ENCODE assay signal across 15 cellular contexts in genomic region chr15:93126496-93127083, GRCh38. TPM values are rescaled to one million over a fixed set of nuclear protein-coding genes. Genes with fewer than 3 reads are reported as not detected.
"Had no signal": no experiment of that assay in that cellular context is flagged by ENCODE, and none has a peak within 500 bp of the region (broad histone marks: within the 10 kb centered on the region; RNA-seq: fewer than 3 reads in every experiment).

No MANE protein-coding gene starts in this region.

- H2AFZ ChIP-seq: hepatocyte had no signal

- DNase-seq: activated CD4-positive, alpha-beta memory T cell treated with anti-CD3 and anti-CD28 coated beads, Interleukin-2, amount 10 ng/mL, durations not matched to agents 7 days and 5 days; activated CD4-positive, alpha-beta T cell treated with anti-CD3 and anti-CD28 coated beads for 36 hours; activated CD8-positive, alpha-beta memory T cell treated with anti-CD3 and anti-CD28 coated beads, Interleukin-2, amount 50 U/mL, for 4 hours; activated naive CD4-positive, alpha-beta T cell; activated T-cell treated with anti-CD3 and anti-CD28 coated beads, Interleukin-2, amount 50 U/mL, for 72 hours; caudate nucleus; colonic mucosa; naive thymus-derived CD8-positive, alpha-beta T cell; T-cell; T1000 had no signal

- H3K4me2 ChIP-seq: hepatocyte, smooth muscle cell had no signal

- H3K27me3 ChIP-seq: colonic mucosa, hepatocyte had no signal

- ATAC-seq: activated CD4-positive, alpha-beta T cell treated with anti-CD3 and anti-CD28 coated beads for 36 hours; activated T-cell treated with anti-CD3 and anti-CD28 coated beads, Interleukin-2, amount 50 U/mL, for 72 hours; naive thymus-derived CD8-positive, alpha-beta T cell; stimulated activated effector memory CD8-positive, alpha-beta T cell treated with anti-CD3 and anti-CD28 coated beads, Interleukin-12 subunit alpha, Interleukin-12 subunit beta, amount 100 ng/mL, for 72 hours; T-cell had no signal

- H3K36me3 ChIP-seq: colonic mucosa had no signal

- H3K4me3 ChIP-seq: colonic mucosa, hepatocyte, smooth muscle cell had no signal

- H3K4me1 ChIP-seq: colonic mucosa had no signal

- H3K9me3 ChIP-seq: colonic mucosa had no signal

- H3K79me2 ChIP-seq: hepatocyte had no signal

- H3K27ac ChIP-seq: colonic mucosa, hepatocyte, VCaP had no signal

RNA-seq across cellular contexts. Expression of gene RGMA, which starts 37.6 kb away (rescaled TPM):
- total RNA-seq: naive thymus-derived CD8-positive, alpha-beta T cell; pulmonary artery endothelial cell had no signal
- polyA plus RNA-seq: naive thymus-derived CD8-positive, alpha-beta T cell had no signal
